Comparison of ENCODE assay signal across 16 cellular contexts in the genomic region with DNA sequence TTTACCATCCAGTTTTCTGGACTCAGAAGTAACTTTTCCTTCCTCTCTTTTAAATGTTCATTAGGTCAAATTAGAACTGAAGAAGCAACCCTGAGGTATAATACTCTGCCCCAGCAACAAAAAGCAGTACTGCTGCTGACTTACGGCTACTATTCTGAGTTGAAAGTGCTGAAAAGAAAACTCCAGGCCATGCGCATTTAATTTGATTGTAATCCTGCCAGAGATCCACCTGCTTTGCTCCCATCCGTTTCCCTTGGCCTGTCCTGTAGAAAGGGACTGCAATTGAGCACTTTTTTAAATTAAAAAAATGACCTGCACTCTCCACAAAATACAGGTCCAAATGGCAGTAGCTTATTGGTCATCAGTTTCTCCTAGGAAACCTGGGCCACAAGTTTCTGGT.
A peak's percentile ranks its signal among the peaks of the same experiment; 100 is the strongest.
DNase-seq lines count a peak whose midpoint lies in the region; ATAC-seq, FAIRE-seq and TF ChIP-seq lines count a peak whose summit lies in the region.
"Had no signal": no experiment of that assay in that cellular context is flagged by ENCODE, and none has a peak within 500 bp of the region (broad histone marks: within the 10 kb centered on the region; RNA-seq: fewer than 3 reads in every experiment).

No MANE protein-coding gene starts in this region.

- no peaks in the 10 kb centered on the region for H3K36me3 ChIP-seq in CD8-positive, alpha-beta memory T cell (ENCODE audit: insufficient read depth, low read length)
- H3K36me3 ChIP-seq: heart left ventricle had no signal

- POLR2A ChIA-PET in activated CD4-positive, alpha-beta T cell treated with anti-CD3 and anti-CD28 coated beads, Interleukin-2, amount 10 ng/mL, durations not matched to agents 7 days and 5 days (lab: Charles Lee): no interaction called here
- POLR2A ChIA-PET in CD8-positive, alpha-beta memory T cell (lab: Charles Lee): interaction anchor here (0.6 to 0.7 kb wide), 2 partner anchors 8 to 24 kb away, joined by 3 to 9 read pairs; no protein-coding TSS in a partner anchor

- no peak for DNase-seq in activated CD4-positive, alpha-beta T cell treated with anti-CD3 and anti-CD28 coated beads, Interleukin-2, amount 10 ng/mL, durations not matched to agents 7 days and 5 days
- no peak for DNase-seq in activated CD4-positive, alpha-beta T cell treated with anti-CD3 and anti-CD28 coated beads for 4 hours
- DNase-seq in CD8-positive, alpha-beta memory T cell: no peak
- DNase-seq in T-helper 17 cell (no peak), immature natural killer cell (no peak), cerebellum (ENCODE audit: low spot score) (no peak), GM12892 (ENCODE audit: insufficient read length) (no peak), substantia nigra (lab: John Stamatoyannopoulos, UW) (no peak)
- DNase-seq: ACHN; activated CD4-positive, alpha-beta T cell treated with anti-CD3 and anti-CD28 coated beads, Interleukin-2, amount 50 U/mL, for 48 hours; effector memory CD4-positive, alpha-beta T cell; heart left ventricle; islet precursor cell; NCI-H1694 treated with DMSO at 0.1 percent for 48 hours; NCI-H446 treated with DMSO at 0.1 percent for 48 hours had no signal

- H3K4me1 ChIP-seq in CD8-positive, alpha-beta memory T cell (ENCODE audit: insufficient read depth, low read length): peaks cover 94% of the 10 kb centered on the region

- no peaks in the 10 kb centered on the region for H3K9me3 ChIP-seq in CD8-positive, alpha-beta memory T cell (ENCODE audit: low read length)
- H3K9me3 ChIP-seq in T-helper 17 cell (ENCODE audit: control insufficient read depth, low read length, poor library complexity, severe bottlenecking): no peaks in the 10 kb centered on the region
- H3K9me3 ChIP-seq: heart left ventricle had no signal

- no peaks in the 10 kb centered on the region for H3K27me3 ChIP-seq in CD8-positive, alpha-beta memory T cell (ENCODE audit: insufficient read depth, low read length, poor library complexity, severe bottlenecking)
- H3K27me3 ChIP-seq: heart left ventricle had no signal

- H3K36me3 Mint-ChIP-seq in activated CD4-positive, alpha-beta T cell treated with anti-CD3 and anti-CD28 coated beads, Interleukin-2, amount 10 ng/mL, durations not matched to agents 7 days and 5 days (ENCODE audit: low read depth): peaks cover 22% of the 10 kb centered on the region
- H3K36me3 Mint-ChIP-seq in CD8-positive, alpha-beta memory T cell: peaks cover 0 to 13% (median 5%) of the 10 kb centered on the region in 3 donors
- H3K36me3 Mint-ChIP-seq in T-helper 17 cell (ENCODE audit: low read depth) (no peaks in the 10 kb centered on the region), immature natural killer cell (no peaks in the 10 kb centered on the region)

- no peak for ATAC-seq in T-helper 17 cell
- ATAC-seq: HCT116, heart left ventricle had no signal

- TF ChIP-seq POLR2A in GM12892 (IDR thresholded peaks at IDR 0.05; ENCODE audit: low read depth, low read length): no peak

- H3K4me3 Mint-ChIP-seq in activated CD4-positive, alpha-beta T cell treated with anti-CD3 and anti-CD28 coated beads, Interleukin-2, amount 10 ng/mL, durations not matched to agents 7 days and 5 days: no peak overlapping the region
- H3K4me3 Mint-ChIP-seq in CD8-positive, alpha-beta memory T cell: peak overlapping the region in 5 of 7 donors; percentile 4 to 51 (median 16)
- H3K4me3 Mint-ChIP-seq in T-helper 17 cell (no peak overlapping the region), immature natural killer cell (peak overlapping the region in 4 of 5 donors; percentile 27 to 51 (median 38))

- H3K9me3 Mint-ChIP-seq in activated CD4-positive, alpha-beta T cell treated with anti-CD3 and anti-CD28 coated beads, Interleukin-2, amount 10 ng/mL, durations not matched to agents 7 days and 5 days: no peaks in the 10 kb centered on the region
- no peaks in the 10 kb centered on the region for H3K9me3 Mint-ChIP-seq in CD8-positive, alpha-beta memory T cell
- no peaks in the 10 kb centered on the region for H3K9me3 Mint-ChIP-seq in immature natural killer cell

- H3K4me3 ChIP-seq in CD8-positive, alpha-beta memory T cell (ENCODE audit: low read length): no peak overlapping the region
- H3K4me3 ChIP-seq: heart left ventricle had no signal

- FAIRE-seq in GM12892 (lab: Jason Lieb, UNC): no peak

- no peak overlapping the region for H3K27ac ChIP-seq in CD8-positive, alpha-beta memory T cell (ENCODE audit: low read depth, low read length)
- H3K27ac ChIP-seq in substantia nigra (ENCODE audit: low read depth, low read length, poor library complexity, severe bottlenecking): no peak overlapping the region

- H3K4me1 Mint-ChIP-seq in activated CD4-positive, alpha-beta T cell treated with anti-CD3 and anti-CD28 coated beads, Interleukin-2, amount 10 ng/mL, durations not matched to agents 7 days and 5 days: peaks cover 82% of the 10 kb centered on the region
- peaks cover 80 to 93% (median 92%) of the 10 kb centered on the region in 3 donors for H3K4me1 Mint-ChIP-seq in CD8-positive, alpha-beta memory T cell
- peaks cover 55% of the 10 kb centered on the region for H3K4me1 Mint-ChIP-seq in T-helper 17 cell
- peaks cover 82 to 95% of the 10 kb centered on the region in 2 donors for H3K4me1 Mint-ChIP-seq in immature natural killer cell

- CTCF ChIA-PET in activated CD4-positive, alpha-beta T cell treated with anti-CD3 and anti-CD28 coated beads, Interleukin-2, amount 10 ng/mL, durations not matched to agents 7 days and 5 days (lab: Charles Lee): interaction anchor here (0.7 to 2.0 kb wide), 3 partner anchors 19 to 156 kb away, joined by 3 to 7 read pairs (median 4); no protein-coding TSS in a partner anchor
- CTCF ChIA-PET in CD8-positive, alpha-beta memory T cell (lab: Charles Lee): interaction anchor here (1.1 to 3.0 kb wide), 6 partner anchors 15 to 62 kb away, joined by 3 to 11 read pairs (median 4); partner anchors contain the start of gene PITPNC1

- H3K27ac Mint-ChIP-seq in activated CD4-positive, alpha-beta T cell treated with anti-CD3 and anti-CD28 coated beads, Interleukin-2, amount 10 ng/mL, durations not matched to agents 7 days and 5 days: peak overlapping the region; percentile 60
- H3K27ac Mint-ChIP-seq in CD8-positive, alpha-beta memory T cell: peak overlapping the region in 7 of 8 donors; percentile 74 to 100 (median 87)
- peak overlapping the region; percentile 99 for H3K27ac Mint-ChIP-seq in T-helper 17 cell
- H3K27ac Mint-ChIP-seq in immature natural killer cell: peak overlapping the region; percentile 85 to 93 (median 90)

- H3K27me3 Mint-ChIP-seq in activated CD4-positive, alpha-beta T cell treated with anti-CD3 and anti-CD28 coated beads, Interleukin-2, amount 10 ng/mL, durations not matched to agents 7 days and 5 days: no peaks in the 10 kb centered on the region
- H3K27me3 Mint-ChIP-seq in CD8-positive, alpha-beta memory T cell: peaks cover 0 to 2% of the 10 kb centered on the region in 2 donors
- H3K27me3 Mint-ChIP-seq in T-helper 17 cell: no peaks in the 10 kb centered on the region
- H3K27me3 Mint-ChIP-seq in immature natural killer cell (ENCODE audit: low read depth in 3 of 3): peaks cover 22 to 28% (median 25%) of the 10 kb centered on the region in 3 donors

Comparison
In these comparisons a context has a peak if more than half of its experiments do, and no peak if none do; other contexts are left out.
1. H3K4me3 Mint-ChIP-seq: peak in CD8-positive, alpha-beta memory T cell (5 of 7) and immature natural killer cell (4 of 5); none in activated CD4-positive, alpha-beta T cell treated with anti-CD3 and anti-CD28 coated beads, Interleukin-2, amount 10 ng/mL, durations not matched to agents 7 days and 5 days (single experiment) and T-helper 17 cell (single experiment).
2. Peak in every context shown above with its lines, with median percentiles within 50 percentile points of each other: H3K27ac Mint-ChIP-seq.